Comparison of ENCODE assay signal across 8 cellular contexts in the genomic region with DNA sequence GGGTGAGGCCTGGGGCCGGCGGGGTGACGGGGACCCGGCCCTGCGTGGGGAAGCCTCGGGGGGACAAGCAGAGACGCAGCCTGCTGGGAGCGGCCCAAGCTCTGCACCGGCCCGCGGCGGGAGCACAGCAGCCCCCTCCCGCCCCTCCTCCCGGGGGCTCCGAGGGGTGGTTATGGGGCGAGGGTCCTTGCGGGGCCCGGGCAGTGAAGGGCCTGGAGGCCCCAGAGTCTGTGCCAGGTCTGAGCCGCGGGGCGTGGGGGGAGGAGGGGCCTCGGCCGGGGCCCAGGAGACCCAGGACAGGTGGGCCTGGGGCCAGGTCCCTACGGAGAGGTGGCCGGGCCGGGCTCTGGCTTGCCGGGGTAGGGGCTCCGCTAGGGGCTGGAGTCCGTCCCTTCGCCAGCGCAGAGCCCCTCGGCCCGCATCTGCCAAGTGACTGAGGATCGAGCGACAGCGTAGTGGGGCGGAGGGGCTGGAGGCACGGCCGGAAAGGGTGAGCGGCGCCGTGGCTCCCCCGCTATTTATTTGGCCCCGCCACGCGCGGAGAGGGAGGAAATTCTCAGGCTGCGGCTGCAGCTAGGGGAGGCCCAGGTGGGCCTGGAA. TPM values are rescaled to one million over a fixed set of nuclear protein-coding genes. Genes with fewer than 3 reads are reported as not detected.
DNase-seq lines count a peak whose midpoint lies in the region; ATAC-seq and TF ChIP-seq lines count a peak whose summit lies in the region.

No MANE protein-coding gene starts in this region.

- H2AFZ ChIP-seq in Loucy (ENCODE audit: low read length) = no peak overlapping the region

- H3K36me3 ChIP-seq in BE2C (no peaks in the 10 kb centered on the region; the same call in 1 of the 2 replicates), Loucy (ENCODE audit: insufficient read depth, low read length) (no peaks in the 10 kb centered on the region), ectodermal cell (ENCODE audit: control insufficient read depth, insufficient read depth, low read length) (no peaks in the 10 kb centered on the region)

- no peaks in the 10 kb centered on the region for H3K4me1 Mint-ChIP-seq in neural crest cell

- peak overlapping the region; percentile 53 for H3K9ac ChIP-seq in Loucy (ENCODE audit: low read depth, low read length, poor library complexity, severe bottlenecking)

- H3K4me3 ChIP-seq in BE2C (ENCODE audit: low read depth, low read length) = peak overlapping the region; percentile 51
- H3K4me3 ChIP-seq in Loucy (ENCODE audit: low read length, poor library complexity, severe bottlenecking) = peak overlapping the region; percentile 80
- H3K4me3 ChIP-seq in ectodermal cell (ENCODE audit: insufficient read depth, low read depth, low read length) = peak overlapping the region; percentile 43

- H4K20me1 ChIP-seq in Loucy (ENCODE audit: insufficient read depth, low read length, poor library complexity, severe bottlenecking) = no peaks in the 10 kb centered on the region

- no peaks in the 10 kb centered on the region for H3K79me2 ChIP-seq in Loucy (ENCODE audit: insufficient read depth, low read length)

- no peak overlapping the region for H3K27ac Mint-ChIP-seq in neural crest cell (ENCODE audit: unreplicated experiment)

- H3K27ac ChIP-seq in ectodermal cell (ENCODE audit: insufficient read depth, low read depth, low read length, poor library complexity, severe bottlenecking) = no peak overlapping the region

- H3K4me1 ChIP-seq in BE2C (no peaks in the 10 kb centered on the region), Loucy (ENCODE audit: insufficient read depth, low read length, poor library complexity, severe bottlenecking) (peaks cover 10% of the 10 kb centered on the region), ectodermal cell (ENCODE audit: control insufficient read depth, insufficient read depth, low read length) (peaks cover 7% of the 10 kb centered on the region)

- H3K9me3 ChIP-seq in BE2C = 0 out of 2 replicates have a peak, but pooled peaks cover 2% of the 10 kb centered on the region
- no peaks in the 10 kb centered on the region for H3K9me3 ChIP-seq in Loucy (ENCODE audit: insufficient read depth, low read depth, low read length)
- H3K9me3 ChIP-seq in ectodermal cell (ENCODE audit: control insufficient read depth, low read length) = no peaks in the 10 kb centered on the region

- DNase-seq in BE2C = no peak
- no peak for DNase-seq in neural crest cell (ENCODE audit: low read depth, low spot score)
- no peak for DNase-seq in NCI-H1092 treated with DMSO at 0.1 percent for 48 hours (lab: John Stamatoyannopoulos, UW)

- H3F3A ChIP-seq in Loucy (ENCODE audit: low read depth) = no peaks in the 10 kb centered on the region

- no peak for ATAC-seq in GM21619 (IDR thresholded peaks at IDR 0.05; ENCODE audit: unreplicated experiment)
- no peak for ATAC-seq in HG03025 (IDR thresholded peaks at IDR 0.05; ENCODE audit: low FRiP score, unreplicated experiment)
- ATAC-seq in GM18909 (IDR thresholded peaks at IDR 0.05; ENCODE audit: poor library complexity, unreplicated experiment) = no peak

- no peaks in the 10 kb centered on the region for H3K27me3 ChIP-seq in BE2C
- H3K27me3 ChIP-seq in Loucy (ENCODE audit: insufficient read depth, low read length, poor library complexity, severe bottlenecking) = no peaks in the 10 kb centered on the region
- peaks cover 62% of the 10 kb centered on the region for H3K27me3 ChIP-seq in ectodermal cell (ENCODE audit: control insufficient read depth, insufficient read depth, low read length, poor library complexity, severe bottlenecking)

- no peaks in the 10 kb centered on the region for H3K9me2 ChIP-seq in Loucy (replicated peaks; ENCODE audit: low read depth, low read length)

- no peaks in the 10 kb centered on the region for H3K36me3 Mint-ChIP-seq in neural crest cell (ENCODE audit: low read depth)

- TF ChIP-seq CTCF in BE2C (IDR thresholded peaks at IDR 0.05; ENCODE audit: low read depth, low read length) = no peak
- TF ChIP-seq CTCF in Loucy (conservative IDR thresholded peaks at IDR 0.05; ENCODE audit: low read length) = no peak
- TF ChIP-seq CTCF in neural crest cell (conservative IDR thresholded peaks at IDR 0.05) = no peak

- peak overlapping the region; percentile 72 for H3K4me3 Mint-ChIP-seq in neural crest cell

- H3K9me3 Mint-ChIP-seq in neural crest cell = no peaks in the 10 kb centered on the region

- H3K27me3 Mint-ChIP-seq in neural crest cell (ENCODE audit: low read depth) = peaks cover 27% of the 10 kb centered on the region

- 36 to 43% methylated on average over 48 of the region's 48 CpGs for WGBS in ectodermal cell, 2 experiments

- peak overlapping the region; percentile 79 for H3K4me2 ChIP-seq in Loucy (ENCODE audit: low read depth, low read length, poor library complexity, severe bottlenecking)

RNA-seq across cellular contexts. Expression of a gene that starts 0.5 kb away (rescaled TPM):
- 11.3 TPM for polyA plus RNA-seq in BE2C (2012; ENCODE audit: insufficient read depth, insufficient read length, low read depth)
- polyA plus RNA-seq in ectodermal cell (2013, experiment 1 of 4) = 2.3 TPM
- 2.5 TPM for polyA plus RNA-seq in ectodermal cell (2013, experiment 2 of 4)
- polyA plus RNA-seq in ectodermal cell (2013, experiment 3 of 4) = 4.1 TPM
- 3.8 TPM for polyA plus RNA-seq in ectodermal cell (2013, experiment 4 of 4)
- 12.3 and 13.9 TPM in 2 replicates for total RNA-seq in neural crest cell

RNA-seq across cellular contexts. Expression of a gene that starts 35.8 kb away (rescaled TPM):
- 40.9 TPM for polyA plus RNA-seq in BE2C (2012; ENCODE audit: insufficient read depth, insufficient read length, low read depth)
- polyA plus RNA-seq in ectodermal cell (2013, experiment 1 of 4) = 22.9 TPM
- polyA plus RNA-seq in ectodermal cell (2013, experiment 2 of 4) = 21.7 TPM
- polyA plus RNA-seq in ectodermal cell (2013, experiment 3 of 4) = 16.6 TPM
- polyA plus RNA-seq in ectodermal cell (2013, experiment 4 of 4) = 19.7 TPM
- 39.6 and 44.9 TPM in 2 replicates for total RNA-seq in neural crest cell

RNA-seq across cellular contexts. Expression of a gene that starts 40.2 kb away (rescaled TPM):
- polyA plus RNA-seq in BE2C (2012; ENCODE audit: insufficient read depth, insufficient read length, low read depth) = 451 TPM
- polyA plus RNA-seq in ectodermal cell (2013, experiment 1 of 4) = 46.7 TPM
- 41.5 TPM for polyA plus RNA-seq in ectodermal cell (2013, experiment 2 of 4)
- 52.7 TPM for polyA plus RNA-seq in ectodermal cell (2013, experiment 3 of 4)
- 54.8 TPM for polyA plus RNA-seq in ectodermal cell (2013, experiment 4 of 4)
- 3.2 and 4.8 TPM in 2 replicates for total RNA-seq in neural crest cell

RNA-seq across cellular contexts. Expression of a gene that starts 52.3 kb away (rescaled TPM):
- polyA plus RNA-seq in BE2C (2012; ENCODE audit: insufficient read depth, insufficient read length, low read depth) = 2,068 TPM
- 11.8 TPM for polyA plus RNA-seq in ectodermal cell (2013, experiment 1 of 4)
- polyA plus RNA-seq in ectodermal cell (2013, experiment 2 of 4) = 14.1 TPM
- polyA plus RNA-seq in ectodermal cell (2013, experiment 3 of 4) = 14.0 TPM
- 16.4 TPM for polyA plus RNA-seq in ectodermal cell (2013, experiment 4 of 4)
- total RNA-seq in neural crest cell = 38.3 and 39.3 TPM in 2 replicates
